Comparison of ENCODE assay signal across 1 cellular context in the genomic region with DNA sequence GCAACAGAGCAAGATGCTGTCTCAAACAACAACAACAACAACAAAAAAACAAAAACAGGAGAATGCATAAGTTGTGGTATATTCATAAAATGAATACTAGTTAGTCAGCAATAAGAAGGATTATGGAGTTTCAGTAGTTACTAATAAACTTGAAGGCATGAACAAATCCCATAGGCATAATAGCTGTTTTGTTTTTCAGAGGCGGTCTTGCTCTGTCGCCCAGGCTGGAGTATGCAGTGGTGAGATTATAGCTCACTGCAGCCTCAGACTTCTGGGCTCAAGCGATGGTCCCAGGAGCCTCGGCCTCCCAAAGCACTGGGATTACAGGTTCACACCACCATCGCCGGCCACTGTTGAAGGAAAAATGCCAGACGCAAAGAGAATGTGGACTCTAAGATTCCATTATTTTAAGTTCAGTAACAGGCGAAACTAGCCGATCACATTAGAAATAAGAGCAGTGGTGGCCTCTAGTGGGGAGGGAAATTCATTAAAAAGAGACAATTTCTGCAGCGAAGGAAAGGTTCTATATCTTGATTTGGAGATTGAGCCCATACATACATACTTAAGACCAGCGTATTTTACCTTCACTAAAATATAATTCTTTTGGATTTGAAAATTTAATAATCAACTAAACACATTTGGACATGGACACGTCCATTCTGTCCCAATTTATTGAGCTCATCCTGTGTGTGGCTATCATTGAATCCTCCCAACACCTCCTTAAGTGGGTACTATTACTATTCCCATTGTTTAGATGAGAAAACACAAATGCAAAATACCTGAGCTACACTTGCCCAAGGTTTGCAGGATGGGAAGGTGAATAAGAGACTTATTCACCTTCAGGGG.
TF ChIP-seq lines count a peak whose summit lies in the region.

No MANE protein-coding gene starts in this region.

TF ChIP-seq in K562, 482 proteins besides CTCF, POLR2A, EP300 and RAD21 (continued from another document and continues in another):
- TF ChIP-seq HMGN3 (IDR thresholded peaks at IDR 0.05; ENCODE audit: borderline replicate concordance, extremely low read depth, insufficient read length, low read depth, low read length) (no peak), SAFB2 (IDR thresholded peaks at IDR 0.05; ENCODE audit: borderline replicate concordance, low read depth, low read length, severe bottlenecking) (no peak), SMAD4 (CRISPR knock-in tag; conservative IDR thresholded peaks at IDR 0.05) (0 out of 2 replicates have a peak, but pooled peaks have one; percentile 11), HDAC6 (IDR thresholded peaks at IDR 0.05; ENCODE audit: low read depth, low read length) (no peak), GTF2F1 (IDR thresholded peaks at IDR 0.05; ENCODE audit: low read depth, low read length) (no peak), MYC (IDR thresholded peaks at IDR 0.05; ENCODE audit: low read depth, low read length) (0 out of 2 replicates have a peak, but pooled peaks have one; percentile 10), MYC (CRISPR knock-in tag; IDR thresholded peaks at IDR 0.05; ENCODE audit: borderline replicate concordance, low read depth) (no peak), PCBP2 (IDR thresholded peaks at IDR 0.05; ENCODE audit: low read depth, low read length, poor library complexity, severe bottlenecking) (no peak), ZNF274 (IDR thresholded peaks at IDR 0.05; ENCODE audit: borderline replicate concordance, low read depth, low read length) (no peak), STAT5B (CRISPR knock-in tag; IDR thresholded peaks at IDR 0.05) (no peak), MYBL2 (IDR thresholded peaks at IDR 0.05; ENCODE audit: low read depth) (no peak), MYBL2 (CRISPR knock-in tag; IDR thresholded peaks at IDR 0.05; ENCODE audit: borderline replicate concordance) (no peak), SUPT5H (IDR thresholded peaks at IDR 0.05) (no peak), GATAD2A (IDR thresholded peaks at IDR 0.05) (no peak), PHTF2 (CRISPR knock-in tag; IDR thresholded peaks at IDR 0.05) (no peak), ZNF79 (CRISPR knock-in tag; IDR thresholded peaks at IDR 0.05; ENCODE audit: low read depth) (no peak), ZNF764 (CRISPR knock-in tag; IDR thresholded peaks at IDR 0.05; ENCODE audit: low read depth) (no peak), FOXK2 (conservative IDR thresholded peaks at IDR 0.05 in 1 of 2, IDR thresholded peaks at IDR 0.05 in 1 of 2; ENCODE audit: low read depth in 2 of 2) (peak in 1 of 2 experiments; percentile 25; a peak in 1 of 4 replicates), MEIS2 (IDR thresholded peaks at IDR 0.05; ENCODE audit: partially characterized antibody) (no peak), BRD4 (IDR thresholded peaks at IDR 0.05) (no peak), SRF (CRISPR knock-in tag; IDR thresholded peaks at IDR 0.05) (0 out of 4 replicates have a peak, but pooled peaks of 1 of the 2 experiments have one; percentile 3), SRSF3 (IDR thresholded peaks at IDR 0.05; ENCODE audit: insufficient read depth, low read length) (no peak), IRF2 (CRISPR knock-in tag; IDR thresholded peaks at IDR 0.05) (no peak), GATAD2B (IDR thresholded peaks at IDR 0.05; ENCODE audit: borderline replicate concordance) (no peak), FOXP1 (CRISPR knock-in tag; IDR thresholded peaks at IDR 0.05) (no peak), HDAC3 (IDR thresholded peaks at IDR 0.05; ENCODE audit: borderline replicate concordance, partially characterized antibody) (no peak), TGIF2 (CRISPR knock-in tag; IDR thresholded peaks at IDR 0.05) (no peak), CBFB (CRISPR knock-in tag; IDR thresholded peaks at IDR 0.05) (no peak), MXI1 (IDR thresholded peaks at IDR 0.05; ENCODE audit: low read depth, low read length) (no peak), HDGF (IDR thresholded peaks at IDR 0.05) (no peak), DDX20 (tag; IDR thresholded peaks at IDR 0.05; ENCODE audit: low read depth) (no peak), ZNF3 (CRISPR knock-in tag; IDR thresholded peaks at IDR 0.05) (no peak), NCOA6 (IDR thresholded peaks at IDR 0.05) (no peak), ETV1 (tag; conservative IDR thresholded peaks at IDR 0.05; ENCODE audit: low read depth) (no peak), E2F3 (CRISPR knock-in tag; IDR thresholded peaks at IDR 0.05) (no peak), CHD1 (IDR thresholded peaks at IDR 0.05; ENCODE audit: low read length) (no peak), ZBED1 (IDR thresholded peaks at IDR 0.05) (no peak), ADNP (tag; IDR thresholded peaks at IDR 0.05) (no peak), TBL1XR1 (IDR thresholded peaks at IDR 0.05; ENCODE audit: low read length in 2 of 2) (0 out of 4 replicates have a peak, but pooled peaks of 1 of the 2 experiments have one; percentile 43), ILF3 (IDR thresholded peaks at IDR 0.05; ENCODE audit: borderline replicate concordance) (no peak), POLR2H (tag; IDR thresholded peaks at IDR 0.05; ENCODE audit: low read depth) (no peak), RNF2 (IDR thresholded peaks at IDR 0.05) (no peak), SNRNP70 (optimal IDR thresholded peaks at IDR 0.05; ENCODE audit: low read depth, low read length) (no peak)
- TF ChIP-seq, protein P1, sequence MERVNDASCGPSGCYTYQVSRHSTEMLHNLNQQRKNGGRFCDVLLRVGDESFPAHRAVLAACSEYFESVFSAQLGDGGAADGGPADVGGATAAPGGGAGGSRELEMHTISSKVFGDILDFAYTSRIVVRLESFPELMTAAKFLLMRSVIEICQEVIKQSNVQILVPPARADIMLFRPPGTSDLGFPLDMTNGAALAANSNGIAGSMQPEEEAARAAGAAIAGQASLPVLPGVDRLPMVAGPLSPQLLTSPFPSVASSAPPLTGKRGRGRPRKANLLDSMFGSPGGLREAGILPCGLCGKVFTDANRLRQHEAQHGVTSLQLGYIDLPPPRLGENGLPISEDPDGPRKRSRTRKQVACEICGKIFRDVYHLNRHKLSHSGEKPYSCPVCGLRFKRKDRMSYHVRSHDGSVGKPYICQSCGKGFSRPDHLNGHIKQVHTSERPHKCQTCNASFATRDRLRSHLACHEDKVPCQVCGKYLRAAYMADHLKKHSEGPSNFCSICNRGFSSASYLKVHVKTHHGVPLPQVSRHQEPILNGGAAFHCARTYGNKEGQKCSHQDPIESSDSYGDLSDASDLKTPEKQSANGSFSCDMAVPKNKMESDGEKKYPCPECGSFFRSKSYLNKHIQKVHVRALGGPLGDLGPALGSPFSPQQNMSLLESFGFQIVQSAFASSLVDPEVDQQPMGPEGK (CRISPR knock-in tag; IDR thresholded peaks at IDR 0.05; ENCODE audit: borderline replicate concordance): no peak
- TF ChIP-seq, protein P2, sequence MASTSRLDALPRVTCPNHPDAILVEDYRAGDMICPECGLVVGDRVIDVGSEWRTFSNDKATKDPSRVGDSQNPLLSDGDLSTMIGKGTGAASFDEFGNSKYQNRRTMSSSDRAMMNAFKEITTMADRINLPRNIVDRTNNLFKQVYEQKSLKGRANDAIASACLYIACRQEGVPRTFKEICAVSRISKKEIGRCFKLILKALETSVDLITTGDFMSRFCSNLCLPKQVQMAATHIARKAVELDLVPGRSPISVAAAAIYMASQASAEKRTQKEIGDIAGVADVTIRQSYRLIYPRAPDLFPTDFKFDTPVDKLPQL (IDR thresholded peaks at IDR 0.05; ENCODE audit: extremely low read depth, insufficient read length): no peak
- TF ChIP-seq, protein P3, sequence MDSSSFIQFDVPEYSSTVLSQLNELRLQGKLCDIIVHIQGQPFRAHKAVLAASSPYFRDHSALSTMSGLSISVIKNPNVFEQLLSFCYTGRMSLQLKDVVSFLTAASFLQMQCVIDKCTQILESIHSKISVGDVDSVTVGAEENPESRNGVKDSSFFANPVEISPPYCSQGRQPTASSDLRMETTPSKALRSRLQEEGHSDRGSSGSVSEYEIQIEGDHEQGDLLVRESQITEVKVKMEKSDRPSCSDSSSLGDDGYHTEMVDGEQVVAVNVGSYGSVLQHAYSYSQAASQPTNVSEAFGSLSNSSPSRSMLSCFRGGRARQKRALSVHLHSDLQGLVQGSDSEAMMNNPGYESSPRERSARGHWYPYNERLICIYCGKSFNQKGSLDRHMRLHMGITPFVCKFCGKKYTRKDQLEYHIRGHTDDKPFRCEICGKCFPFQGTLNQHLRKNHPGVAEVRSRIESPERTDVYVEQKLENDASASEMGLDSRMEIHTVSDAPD (CRISPR knock-in tag; IDR thresholded peaks at IDR 0.05): no peak
- TF ChIP-seq, protein P4, sequence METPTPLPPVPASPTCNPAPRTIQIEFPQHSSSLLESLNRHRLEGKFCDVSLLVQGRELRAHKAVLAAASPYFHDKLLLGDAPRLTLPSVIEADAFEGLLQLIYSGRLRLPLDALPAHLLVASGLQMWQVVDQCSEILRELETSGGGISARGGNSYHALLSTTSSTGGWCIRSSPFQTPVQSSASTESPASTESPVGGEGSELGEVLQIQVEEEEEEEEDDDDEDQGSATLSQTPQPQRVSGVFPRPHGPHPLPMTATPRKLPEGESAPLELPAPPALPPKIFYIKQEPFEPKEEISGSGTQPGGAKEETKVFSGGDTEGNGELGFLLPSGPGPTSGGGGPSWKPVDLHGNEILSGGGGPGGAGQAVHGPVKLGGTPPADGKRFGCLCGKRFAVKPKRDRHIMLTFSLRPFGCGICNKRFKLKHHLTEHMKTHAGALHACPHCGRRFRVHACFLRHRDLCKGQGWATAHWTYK (CRISPR knock-in tag; IDR thresholded peaks at IDR 0.05): no peak
- TF ChIP-seq, protein P5, sequence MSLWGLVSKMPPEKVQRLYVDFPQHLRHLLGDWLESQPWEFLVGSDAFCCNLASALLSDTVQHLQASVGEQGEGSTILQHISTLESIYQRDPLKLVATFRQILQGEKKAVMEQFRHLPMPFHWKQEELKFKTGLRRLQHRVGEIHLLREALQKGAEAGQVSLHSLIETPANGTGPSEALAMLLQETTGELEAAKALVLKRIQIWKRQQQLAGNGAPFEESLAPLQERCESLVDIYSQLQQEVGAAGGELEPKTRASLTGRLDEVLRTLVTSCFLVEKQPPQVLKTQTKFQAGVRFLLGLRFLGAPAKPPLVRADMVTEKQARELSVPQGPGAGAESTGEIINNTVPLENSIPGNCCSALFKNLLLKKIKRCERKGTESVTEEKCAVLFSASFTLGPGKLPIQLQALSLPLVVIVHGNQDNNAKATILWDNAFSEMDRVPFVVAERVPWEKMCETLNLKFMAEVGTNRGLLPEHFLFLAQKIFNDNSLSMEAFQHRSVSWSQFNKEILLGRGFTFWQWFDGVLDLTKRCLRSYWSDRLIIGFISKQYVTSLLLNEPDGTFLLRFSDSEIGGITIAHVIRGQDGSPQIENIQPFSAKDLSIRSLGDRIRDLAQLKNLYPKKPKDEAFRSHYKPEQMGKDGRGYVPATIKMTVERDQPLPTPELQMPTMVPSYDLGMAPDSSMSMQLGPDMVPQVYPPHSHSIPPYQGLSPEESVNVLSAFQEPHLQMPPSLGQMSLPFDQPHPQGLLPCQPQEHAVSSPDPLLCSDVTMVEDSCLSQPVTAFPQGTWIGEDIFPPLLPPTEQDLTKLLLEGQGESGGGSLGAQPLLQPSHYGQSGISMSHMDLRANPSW (CRISPR knock-in tag; IDR thresholded peaks at IDR 0.05): no peak
- TF ChIP-seq, protein P6, sequence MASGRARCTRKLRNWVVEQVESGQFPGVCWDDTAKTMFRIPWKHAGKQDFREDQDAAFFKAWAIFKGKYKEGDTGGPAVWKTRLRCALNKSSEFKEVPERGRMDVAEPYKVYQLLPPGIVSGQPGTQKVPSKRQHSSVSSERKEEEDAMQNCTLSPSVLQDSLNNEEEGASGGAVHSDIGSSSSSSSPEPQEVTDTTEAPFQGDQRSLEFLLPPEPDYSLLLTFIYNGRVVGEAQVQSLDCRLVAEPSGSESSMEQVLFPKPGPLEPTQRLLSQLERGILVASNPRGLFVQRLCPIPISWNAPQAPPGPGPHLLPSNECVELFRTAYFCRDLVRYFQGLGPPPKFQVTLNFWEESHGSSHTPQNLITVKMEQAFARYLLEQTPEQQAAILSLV (tag; IDR thresholded peaks at IDR 0.05): no peak
- TF ChIP-seq, protein P7, sequence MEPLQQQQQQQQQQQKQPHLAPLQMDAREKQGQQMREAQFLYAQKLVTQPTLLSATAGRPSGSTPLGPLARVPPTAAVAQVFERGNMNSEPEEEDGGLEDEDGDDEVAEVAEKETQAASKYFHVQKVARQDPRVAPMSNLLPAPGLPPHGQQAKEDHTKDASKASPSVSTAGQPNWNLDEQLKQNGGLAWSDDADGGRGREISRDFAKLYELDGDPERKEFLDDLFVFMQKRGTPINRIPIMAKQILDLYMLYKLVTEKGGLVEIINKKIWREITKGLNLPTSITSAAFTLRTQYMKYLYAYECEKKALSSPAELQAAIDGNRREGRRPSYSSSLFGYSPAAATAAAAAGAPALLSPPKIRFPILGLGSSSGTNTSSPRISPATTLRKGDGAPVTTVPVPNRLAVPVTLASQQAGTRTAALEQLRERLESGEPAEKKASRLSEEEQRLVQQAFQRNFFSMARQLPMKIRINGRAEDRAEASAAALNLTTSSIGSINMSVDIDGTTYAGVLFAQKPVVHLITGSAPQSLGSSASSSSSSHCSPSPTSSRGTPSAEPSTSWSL (CRISPR knock-in tag; IDR thresholded peaks at IDR 0.05; ENCODE audit: borderline replicate concordance): no peak
- TF ChIP-seq, protein P8, sequence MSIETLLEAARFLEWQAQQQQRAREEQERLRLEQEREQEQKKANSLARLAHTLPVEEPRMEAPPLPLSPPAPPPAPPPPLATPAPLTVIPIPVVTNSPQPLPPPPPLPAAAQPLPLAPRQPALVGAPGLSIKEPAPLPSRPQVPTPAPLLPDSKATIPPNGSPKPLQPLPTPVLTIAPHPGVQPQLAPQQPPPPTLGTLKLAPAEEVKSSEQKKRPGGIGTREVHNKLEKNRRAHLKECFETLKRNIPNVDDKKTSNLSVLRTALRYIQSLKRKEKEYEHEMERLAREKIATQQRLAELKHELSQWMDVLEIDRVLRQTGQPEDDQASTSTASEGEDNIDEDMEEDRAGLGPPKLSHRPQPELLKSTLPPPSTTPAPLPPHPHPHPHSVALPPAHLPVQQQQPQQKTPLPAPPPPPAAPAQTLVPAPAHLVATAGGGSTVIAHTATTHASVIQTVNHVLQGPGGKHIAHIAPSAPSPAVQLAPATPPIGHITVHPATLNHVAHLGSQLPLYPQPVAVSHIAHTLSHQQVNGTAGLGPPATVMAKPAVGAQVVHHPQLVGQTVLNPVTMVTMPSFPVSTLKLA (conservative IDR thresholded peaks at IDR 0.05): 0 out of 4 replicates have a peak, but pooled peaks of 1 of the 2 experiments have one; percentile 27
- TF ChIP-seq, protein P9, sequence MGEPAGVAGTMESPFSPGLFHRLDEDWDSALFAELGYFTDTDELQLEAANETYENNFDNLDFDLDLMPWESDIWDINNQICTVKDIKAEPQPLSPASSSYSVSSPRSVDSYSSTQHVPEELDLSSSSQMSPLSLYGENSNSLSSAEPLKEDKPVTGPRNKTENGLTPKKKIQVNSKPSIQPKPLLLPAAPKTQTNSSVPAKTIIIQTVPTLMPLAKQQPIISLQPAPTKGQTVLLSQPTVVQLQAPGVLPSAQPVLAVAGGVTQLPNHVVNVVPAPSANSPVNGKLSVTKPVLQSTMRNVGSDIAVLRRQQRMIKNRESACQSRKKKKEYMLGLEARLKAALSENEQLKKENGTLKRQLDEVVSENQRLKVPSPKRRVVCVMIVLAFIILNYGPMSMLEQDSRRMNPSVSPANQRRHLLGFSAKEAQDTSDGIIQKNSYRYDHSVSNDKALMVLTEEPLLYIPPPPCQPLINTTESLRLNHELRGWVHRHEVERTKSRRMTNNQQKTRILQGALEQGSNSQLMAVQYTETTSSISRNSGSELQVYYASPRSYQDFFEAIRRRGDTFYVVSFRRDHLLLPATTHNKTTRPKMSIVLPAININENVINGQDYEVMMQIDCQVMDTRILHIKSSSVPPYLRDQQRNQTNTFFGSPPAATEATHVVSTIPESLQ (CRISPR knock-in tag; IDR thresholded peaks at IDR 0.05): no peak
